ENCODE assay signal across 9 cellular contexts in genomic region chr19:2048104-2048958, GRCh38. TPM values are rescaled to one million over a fixed set of nuclear protein-coding genes. Genes with fewer than 3 reads are reported as not detected.
DNase-seq lines count a peak whose midpoint lies in the region; ATAC-seq and TF ChIP-seq lines count a peak whose summit lies in the region.
"Had no signal": no experiment of that assay in that cellular context is flagged by ENCODE, and none has a peak within 500 bp of the region (broad histone marks: within the 10 kb centered on the region; RNA-seq: fewer than 3 reads in every experiment).

No MANE protein-coding gene starts in this region.

- no peak for TF ChIP-seq POLR2A in transverse colon (IDR thresholded peaks at IDR 0.05)

- intact Hi-C loops in MCF 10A (cut with micrococcal nuclease) (no loop called here), transverse colon (cut with DNase I; ENCODE audit: low total_unique reads) (no loop called here)

- no peaks in the 10 kb centered on the region for H3K27me3 Mint-ChIP-seq in activated T-cell treated with anti-CD3 and anti-CD28 coated beads, Interleukin-2, amount 50 U/mL, for 72 hours (ENCODE audit: low read depth)
- no peaks in the 10 kb centered on the region for H3K27me3 Mint-ChIP-seq in MCF 10A (ENCODE audit: insufficient read depth, unreplicated experiment)

- POLR2A ChIA-PET in MCF 10A (lab: Yijun Ruan, JAX) = interaction anchor here (0.6 to 2.6 kb wide), 11 partner anchors 10 to 142 kb away, joined by 3 to 20 read pairs (median 3); no protein-coding TSS in a partner anchor

- H3K4me3 ChIP-seq in lung = peak overlapping the region; percentile 89
- H3K4me3 ChIP-seq in transverse colon = peak overlapping the region in 3 of 4 donors; percentile 95 to 98 (median 97)

- H3K27ac Mint-ChIP-seq in activated T-cell treated with anti-CD3 and anti-CD28 coated beads, Interleukin-2, amount 50 U/mL, for 72 hours = peak overlapping the region; percentile 54
- no peak overlapping the region for H3K27ac Mint-ChIP-seq in MCF 10A (ENCODE audit: low read depth, unreplicated experiment)

- H3K9me3 Mint-ChIP-seq in activated T-cell treated with anti-CD3 and anti-CD28 coated beads, Interleukin-2, amount 50 U/mL, for 72 hours = no peaks in the 10 kb centered on the region
- H3K9me3 Mint-ChIP-seq in MCF 10A (ENCODE audit: unreplicated experiment) = no peaks in the 10 kb centered on the region

- TF ChIP-seq EP300 in transverse colon (IDR thresholded peaks at IDR 0.05; ENCODE audit: low read depth) = no peak

- no TSS peak for BruUV-seq in MCF 10A (replicated peaks; lab: Mats Ljungman, UMichigan)

- no peak for DNase-seq in activated T-cell treated with anti-CD3 and anti-CD28 coated beads, Interleukin-2, amount 50 U/mL, for 72 hours
- DNase-seq in activated T-cell treated with anti-CD3 and anti-CD28 coated beads, Interleukin-2, amount 50 U/mL, for 1 hour = no peak
- DNase-seq in MCF 10A (ENCODE audit: unreplicated experiment) (no peak), lung (ENCODE audit: low spot score) (no peak), transverse colon (no peak), NCI-H345 treated with DMSO at 0.1 percent for 48 hours (lab: John Stamatoyannopoulos, UW; ENCODE audit: unreplicated experiment) (no peak), AML-193 (lab: John Stamatoyannopoulos, UW) (no peak)
- DNase-seq: NCI-H187 treated with DMSO at 0.1 percent for 48 hours had no signal

- H3K27me3 ChIP-seq in lung (ENCODE audit: control insufficient read depth, insufficient read depth) (no peaks in the 10 kb centered on the region), transverse colon (no peaks in the 10 kb centered on the region)

- H3K36me3 Mint-ChIP-seq in activated T-cell treated with anti-CD3 and anti-CD28 coated beads, Interleukin-2, amount 50 U/mL, for 72 hours (ENCODE audit: insufficient read depth in 2 of 2) = peaks cover 0 to 3% of the 10 kb centered on the region in 2 donors
- H3K36me3 Mint-ChIP-seq in MCF 10A (ENCODE audit: insufficient read depth, unreplicated experiment) = peaks cover 49% of the 10 kb centered on the region

- CTCF ChIA-PET in MCF 10A (lab: Yijun Ruan, JAX) = interaction anchor here (0.7 to 1.6 kb wide), 3 partner anchors 8 to 31 kb away, joined by 3 to 5 read pairs (median 3); no protein-coding TSS in a partner anchor

- WGBS in lung, 2 donors = 70 to 83% methylated on average over 17 of the region's 17 CpGs
- 34% methylated on average over 6 of the region's 17 CpGs; no CpG with 5 or more reads in 1 of the 2 donors for WGBS in transverse colon (ENCODE audit: low coverage in 1 of 2), 2 donors

- no peak for TF ChIP-seq CTCF in MCF 10A (IDR thresholded peaks at IDR 0.05; ENCODE audit: unreplicated experiment)
- no peak for TF ChIP-seq CTCF in lung (IDR thresholded peaks at IDR 0.05; ENCODE audit: control extremely low read depth, extremely low read depth)
- TF ChIP-seq CTCF in transverse colon (IDR thresholded peaks at IDR 0.05) = no peak

- H3K4me3 Mint-ChIP-seq in activated T-cell treated with anti-CD3 and anti-CD28 coated beads, Interleukin-2, amount 50 U/mL, for 72 hours = peak overlapping the region; percentile 77 to 85
- peak overlapping the region; percentile 92 for H3K4me3 Mint-ChIP-seq in MCF 10A (ENCODE audit: unreplicated experiment)

- no peak for ATAC-seq in activated T-cell treated with anti-CD3 and anti-CD28 coated beads, Interleukin-2, amount 50 U/mL, for 72 hours (replicated peaks in 1 of 2)
- ATAC-seq in lung (ENCODE audit: insufficient read depth, low FRiP score) = no peak
- ATAC-seq in GM19463 (IDR thresholded peaks at IDR 0.05; ENCODE audit: unreplicated experiment) = no peak

- in situ Hi-C loops in transverse colon (cut with MboI; ENCODE audit: low pct_ligation_motif_present in 1 of 4, low pct_unique_long_range_greater_than_20kb in 1 of 4, low sequenced_read_pairs in 3 of 4) = no loop called here

- peaks cover 47% of the 10 kb centered on the region for H3K4me1 Mint-ChIP-seq in activated T-cell treated with anti-CD3 and anti-CD28 coated beads, Interleukin-2, amount 50 U/mL, for 72 hours (ENCODE audit: low read depth)
- H3K4me1 Mint-ChIP-seq in MCF 10A (ENCODE audit: insufficient read depth, unreplicated experiment) = peaks cover 20% of the 10 kb centered on the region

- H3K27ac ChIP-seq in lung (ENCODE audit: low read depth in 1 of 2, low read length in 1 of 2) = peak overlapping the region; percentile 82 to 96
- H3K27ac ChIP-seq in transverse colon = peak overlapping the region; percentile 96 to 100 (median 99)

- H3K9me3 ChIP-seq in lung (ENCODE audit: control insufficient read depth in 2 of 2, insufficient read depth in 1 of 2, low read length in 1 of 2) = no peaks in the 10 kb centered on the region
- H3K9me3 ChIP-seq in transverse colon = no peaks in the 10 kb centered on the region

- peaks cover 0 to 49% of the 10 kb centered on the region in 2 donors for H3K36me3 ChIP-seq in lung (ENCODE audit: control insufficient read depth in 2 of 2, insufficient read depth in 2 of 2, low read length in 2 of 2)
- peaks cover 0 to 8% (median 4%) of the 10 kb centered on the region in 4 donors for H3K36me3 ChIP-seq in transverse colon

- peaks cover 17 to 63% of the 10 kb centered on the region in 2 donors for H3K4me1 ChIP-seq in lung (ENCODE audit: control insufficient read depth in 2 of 2, insufficient read depth in 2 of 2, low read length in 2 of 2)
- peaks cover 62 to 74% (median 65%) of the 10 kb centered on the region in 4 donors for H3K4me1 ChIP-seq in transverse colon

RNA-seq across cellular contexts. Expression of gene MKNK2, which starts 2.7 kb away (rescaled TPM):
- 100 to 1,000 TPM; 120 to 121 TPM for total RNA-seq in activated T-cell treated with anti-CD3 and anti-CD28 coated beads, Interleukin-2, amount 50 U/mL, for 72 hours
- total RNA-seq in MCF 10A (2022) = 146 and 224 TPM in 2 replicates
- total RNA-seq in lung = 100 to 1,000 TPM; 107 to 333 TPM
- 100 to 1,000 TPM; 132 to 189 TPM for polyA plus RNA-seq in lung
- total RNA-seq in transverse colon = 100 to 1,000 TPM; 189 to 279 (median 236) TPM

RNA-seq across cellular contexts. Expression of gene BTBD2, which starts 32.8 kb away (rescaled TPM):
- total RNA-seq in activated T-cell treated with anti-CD3 and anti-CD28 coated beads, Interleukin-2, amount 50 U/mL, for 72 hours = 10 to 100 TPM; 48.7 to 56.2 TPM
- total RNA-seq in MCF 10A (2022) = 53.1 and 53.4 TPM in 2 replicates
- 10 to 100 TPM; 49.5 to 62.3 TPM for total RNA-seq in lung
- 10 to 100 TPM; 35.5 to 40.1 TPM for polyA plus RNA-seq in lung
- 10 to 100 TPM; 66.7 to 88.6 (median 84.4) TPM for total RNA-seq in transverse colon

RNA-seq across cellular contexts. Expression of gene MOB3A, which starts 47.8 kb away (rescaled TPM):
- 100 to 1,000 TPM; 129 to 134 TPM for total RNA-seq in activated T-cell treated with anti-CD3 and anti-CD28 coated beads, Interleukin-2, amount 50 U/mL, for 72 hours
- total RNA-seq in MCF 10A (2022) (40.9 and 47.2 TPM in 2 replicates), lung (10 to 100 TPM; 45.2 to 86.6 TPM), transverse colon (10 to 100 TPM; 18.7 to 74.2 (median 46.1) TPM)
- 10 to 100 TPM; 17.7 to 44.9 TPM for polyA plus RNA-seq in lung

RNA-seq across cellular contexts. Expression of gene IZUMO4, which starts 48.4 kb away (rescaled TPM):
- total RNA-seq in activated T-cell treated with anti-CD3 and anti-CD28 coated beads, Interleukin-2, amount 50 U/mL, for 72 hours = 10 to 100 TPM; 28.5 to 36.9 TPM
- 3.1 and 5.3 TPM in 2 replicates for total RNA-seq in MCF 10A (2022)
- total RNA-seq in lung = 1 to 10 TPM; 5.0 to 8.4 TPM
- polyA plus RNA-seq in lung = 1 to 10 TPM; 6.1 to 9.8 TPM
- total RNA-seq in transverse colon = 1 to 10 TPM in 2 of 4 donors, not detected in 2; 2.3 to 5.4 TPM
